ENCODE assay signal across 8 cellular contexts in genomic region chr17:82230627-82231311, GRCh38. TPM values are rescaled to one million over a fixed set of nuclear protein-coding genes. Genes with fewer than 3 reads are reported as not detected.
DNase-seq lines count a peak whose midpoint lies in the region; ATAC-seq, FAIRE-seq and TF ChIP-seq lines count a peak whose summit lies in the region.

No MANE protein-coding gene starts in this region.

- POLR2A ChIA-PET in WTC11 (lab: Charles Lee) (interaction anchor here (1.2 kb wide), 1 partner anchor 11 kb away, joined by 4 read pairs; no protein-coding TSS in a partner anchor), HepG2 (lab: Yijun Ruan, JAX) (interaction anchor here (1.0 to 5.0 kb wide), 16 partner anchors 11 to 193 kb away, joined by 3 to 117 read pairs (median 5); partner anchors contain the start of genes CCDC57, CD7, CSNK1D and DCXR)

- ATAC-seq in GM19025 (IDR thresholded peaks at IDR 0.05; ENCODE audit: low read depth, unreplicated experiment) (peak; percentile 20), WTC11 (peak; percentile 50), HepG2 (peak; percentile 53), GM21576 (IDR thresholded peaks at IDR 0.05; ENCODE audit: unreplicated experiment) (no peak)
- ATAC-seq in stimulated activated effector memory CD8-positive, alpha-beta T cell treated with anti-CD3 and anti-CD28 coated beads, Interleukin-12 subunit alpha, Interleukin-12 subunit beta, amount 100 ng/mL, for 72 hours = peak; percentile 67

- H3K27ac Mint-ChIP-seq in WTC11 = no peak overlapping the region
- H3K27ac Mint-ChIP-seq in stimulated activated effector memory CD8-positive, alpha-beta T cell treated with anti-CD3 and anti-CD28 coated beads, Interleukin-12 subunit alpha, Interleukin-12 subunit beta, amount 100 ng/mL, for 72 hours = peak overlapping the region; percentile 96

- H3K9ac ChIP-seq in HUES48 (ENCODE audit: low read depth, low read length) (no peak overlapping the region), duodenal mucosa (ENCODE audit: low read depth in 1 of 2, low read length in 2 of 2) (peak overlapping the region; percentile 57 to 75), HepG2 (ENCODE audit: insufficient read depth, low read depth, low read length) (peak overlapping the region; percentile 91)

- no peaks in the 10 kb centered on the region for H3K9me3 Mint-ChIP-seq in WTC11
- H3K9me3 Mint-ChIP-seq in stimulated activated effector memory CD8-positive, alpha-beta T cell treated with anti-CD3 and anti-CD28 coated beads, Interleukin-12 subunit alpha, Interleukin-12 subunit beta, amount 100 ng/mL, for 72 hours = no peaks in the 10 kb centered on the region

- 1% methylated on average over 11 of the region's 75 CpGs for WGBS in HepG2 (ENCODE audit: low lambda C conversion rate)

- no peak overlapping the region for H3K4me3 Mint-ChIP-seq in WTC11
- H3K4me3 Mint-ChIP-seq in stimulated activated effector memory CD8-positive, alpha-beta T cell treated with anti-CD3 and anti-CD28 coated beads, Interleukin-12 subunit alpha, Interleukin-12 subunit beta, amount 100 ng/mL, for 72 hours = peak overlapping the region; percentile 93

- no peaks in the 10 kb centered on the region for H3K36me3 ChIP-seq in HUES48 (ENCODE audit: control insufficient read depth, insufficient read depth, low read length)
- no peaks in the 10 kb centered on the region for H3K36me3 ChIP-seq in duodenal mucosa (ENCODE audit: control insufficient read depth in 1 of 2, insufficient read depth in 2 of 2, low read length in 2 of 2)
- peaks cover 13 to 18% of the 10 kb centered on the region in 2 experiments; a peak in 3 of 5 replicates for H3K36me3 ChIP-seq in HepG2 (replicated peaks in 1 of 2; ENCODE audit: control insufficient read depth in 1 of 2, insufficient read depth in 2 of 2, low read length in 2 of 2)

- no peak overlapping the region for H2AFZ ChIP-seq in HepG2 (ENCODE audit: low read length)

- H3K4me3 ChIP-seq in HUES48 (ENCODE audit: low read depth, low read length) (peak overlapping the region; percentile 57; the same call in 1 of the 2 replicates), duodenal mucosa (ENCODE audit: low read depth in 1 of 2, low read length in 2 of 2) (peak overlapping the region; percentile 65 to 70), HepG2 (replicated peaks in 1 of 3; ENCODE audit: insufficient read depth in 1 of 3, low read depth in 2 of 3, low read length in 3 of 3) (peak overlapping the region; percentile 76 to 99 (median 97))

- H3K27ac ChIP-seq in HUES48 (ENCODE audit: low read depth, low read length) (no peak overlapping the region), duodenal mucosa (ENCODE audit: low read depth, low read length) (peak overlapping the region; percentile 75), HepG2 (ENCODE audit: extremely low read length, insufficient read depth, low read length) (peak overlapping the region; percentile 84)

- H3K4me2 ChIP-seq in HepG2 (ENCODE audit: low read depth, low read length) = peak overlapping the region; percentile 87

- TF ChIP-seq RAD21 in HepG2 (CRISPR knock-in tag; IDR thresholded peaks at IDR 0.05) = peak; percentile 46; the same call in 1 of the 2 replicates

- DNase-seq in AG08396 (ENCODE audit: low spot score) = peak; percentile 93
- peak; percentile 79 for DNase-seq in WTC11 (ENCODE audit: low spot score)
- peak; percentile 87 for DNase-seq in HepG2 (ENCODE audit: low spot score)
- peak; percentile 74 to 84 for DNase-seq in stimulated activated effector memory CD8-positive, alpha-beta T cell treated with anti-CD3 and anti-CD28 coated beads, Interleukin-12 subunit alpha, Interleukin-12 subunit beta, amount 100 ng/mL, for 72 hours (ENCODE audit: low spot score in 2 of 2)

- in situ Hi-C loops in HepG2 (cut with HindIII; ENCODE audit: extremely low pct_ligation_motif_present, low pct_unique_long_range_greater_than_20kb) = no loop called here

- TSS peak; percentile 67 for BruUV-seq in HepG2 (replicated peaks; lab: Mats Ljungman, UMichigan)

- H3K27me3 Mint-ChIP-seq in WTC11 (ENCODE audit: low read depth) = peaks cover 30% of the 10 kb centered on the region

- peaks cover 4% of the 10 kb centered on the region for H3K4me1 Mint-ChIP-seq in WTC11
- H3K4me1 Mint-ChIP-seq in stimulated activated effector memory CD8-positive, alpha-beta T cell treated with anti-CD3 and anti-CD28 coated beads, Interleukin-12 subunit alpha, Interleukin-12 subunit beta, amount 100 ng/mL, for 72 hours = peaks cover 33% of the 10 kb centered on the region

- peak; percentile 51 for FAIRE-seq in HepG2 (lab: Jason Lieb, UNC)

- H3K9me3 ChIP-seq in HUES48 (ENCODE audit: control insufficient read depth, insufficient read depth, low read length) (no peaks in the 10 kb centered on the region), duodenal mucosa (ENCODE audit: control insufficient read depth in 1 of 2, low read length in 2 of 2) (no peaks in the 10 kb centered on the region), HepG2 (ENCODE audit: low read length) (no peaks in the 10 kb centered on the region)

- no peaks in the 10 kb centered on the region; the same call in 1 of the 2 replicates for H3K4me1 ChIP-seq in HUES48 (ENCODE audit: control insufficient read depth, insufficient read depth, low read length)
- peaks cover 20 to 41% of the 10 kb centered on the region in 2 donors for H3K4me1 ChIP-seq in duodenal mucosa (ENCODE audit: control insufficient read depth in 1 of 2, insufficient read depth in 2 of 2, low read length in 2 of 2)
- H3K4me1 ChIP-seq in HepG2 (ENCODE audit: insufficient read depth, low read length) = peaks cover 75% of the 10 kb centered on the region

- TF ChIP-seq EP300 in HepG2 (IDR thresholded peaks at IDR 0.05; ENCODE audit: low read depth in 2 of 2, low read length in 2 of 2) = peak in 1 of 2 experiments; percentile 53; a peak in 2 of 4 replicates
- peak; percentile 43; the same call in 1 of the 2 replicates for TF ChIP-seq EP300 in HepG2 (CRISPR knock-in tag; IDR thresholded peaks at IDR 0.05; ENCODE audit: borderline replicate concordance)

- TF ChIP-seq POLR2A in HepG2 (IDR thresholded peaks at IDR 0.05; ENCODE audit: insufficient read depth in 1 of 2, low read depth in 2 of 2, low read length in 2 of 2) = no peak; a peak in 1 of 4 replicates

- H3K36me3 Mint-ChIP-seq in WTC11 = no peaks in the 10 kb centered on the region
- H3K36me3 Mint-ChIP-seq in stimulated activated effector memory CD8-positive, alpha-beta T cell treated with anti-CD3 and anti-CD28 coated beads, Interleukin-12 subunit alpha, Interleukin-12 subunit beta, amount 100 ng/mL, for 72 hours = peaks cover 71% of the 10 kb centered on the region

- peak; percentile 34 for TF ChIP-seq CTCF in WTC11 (IDR thresholded peaks at IDR 0.05)
- TF ChIP-seq CTCF in HepG2 (CRISPR knock-in tag; IDR thresholded peaks at IDR 0.05) = peak; percentile 61

- H4K20me1 ChIP-seq in HepG2 (ENCODE audit: insufficient read depth, low read length) = peaks cover 62% of the 10 kb centered on the region

- intact Hi-C loops in HepG2 (cut with micrococcal nuclease; ENCODE audit: unreplicated experiment) = loop anchor here (2.0 to 10.0 kb wide), 2 partner anchors 14 to 126 kb away; no protein-coding TSS in a partner anchor

- CTCF ChIA-PET in WTC11 (lab: Charles Lee) = interaction anchor here (1.5 kb wide), 1 partner anchor 211 kb away, joined by 3 read pairs; no protein-coding TSS in a partner anchor
- CTCF ChIA-PET in HepG2 (lab: Yijun Ruan, JAX; ENCODE audit: low intra/inter-chr PET ratio, low total read pairs) = interaction anchor here (1.9 kb wide), 1 partner anchor 26 kb away, joined by 6 read pairs; no protein-coding TSS in a partner anchor

- peaks cover 64% of the 10 kb centered on the region for H3K79me2 ChIP-seq in HepG2 (ENCODE audit: insufficient read depth, low read length)

- H3K27me3 ChIP-seq in HUES48 (ENCODE audit: control insufficient read depth, insufficient read depth, low read length) (peaks cover 56% of the 10 kb centered on the region), duodenal mucosa (ENCODE audit: control insufficient read depth in 1 of 2, insufficient read depth in 2 of 2, low read length in 2 of 2) (no peaks in the 10 kb centered on the region), HepG2 (ENCODE audit: control insufficient read depth in 1 of 2, insufficient read depth in 2 of 2, low read length in 2 of 2) (no peaks in the 10 kb centered on the region; a peak in 1 of 5 replicates)

RNA-seq across cellular contexts. Expression of gene SLC16A3, which starts 1.9 kb away (rescaled TPM):
- total RNA-seq in WTC11 (2021) = 28.7 to 65.3 TPM (median 58.5 TPM) in 3 replicates
- 99.9 and 242 TPM in 2 replicates for total RNA-seq in HepG2 (2016; rRNA removed; fragmentation: Illumina TruSeq; extraction: Trizol)
- 51.0 and 61.4 TPM in 2 replicates for total RNA-seq in HepG2 (2016; cell fraction: cytosol; rRNA removed; fragmentation: Illumina TruSeq; extraction: Trizol; ENCODE audit: low read depth)
- 83.6 and 248 TPM in 2 replicates for total RNA-seq in HepG2 (2016; cell fraction: insoluble cytoplasmic fraction; rRNA removed; fragmentation: Illumina TruSeq; extraction: Trizol)
- 88.3 and 97.4 TPM in 2 replicates for total RNA-seq in HepG2 (2016; cell fraction: membrane; rRNA removed; fragmentation: Illumina TruSeq; extraction: Trizol)
- 164 and 200 TPM in 2 replicates for total RNA-seq in HepG2 (2016; cell fraction: nucleus; rRNA removed; fragmentation: Illumina TruSeq; extraction: Trizol)
- 349 and 598 TPM in 2 replicates for polyA plus RNA-seq in HepG2 (2011; rRNA removed)
- polyA plus RNA-seq in HepG2 (2011; cell fraction: cytosol; rRNA removed) = 384 and 554 TPM in 2 replicates
- 293 and 327 TPM in 2 replicates for polyA plus RNA-seq in HepG2 (2011; cell fraction: nucleus; rRNA removed)
- polyA plus RNA-seq in HepG2 (2012) = 348 and 404 TPM in 2 replicates
- 38.7 and 40.7 TPM in 2 replicates for polyA plus RNA-seq in HepG2 (2016; cell fraction: cytosol; fragmentation: Illumina TruSeq; extraction: Trizol; ENCODE audit: low read depth)
- 95.9 and 111 TPM in 2 replicates for polyA plus RNA-seq in HepG2 (2016; cell fraction: insoluble cytoplasmic fraction; fragmentation: Illumina TruSeq; extraction: Trizol; ENCODE audit: low read depth)
- polyA plus RNA-seq in HepG2 (2016; cell fraction: membrane; fragmentation: Illumina TruSeq; extraction: Trizol; ENCODE audit: low read depth) = 61.0 and 65.9 TPM in 2 replicates
- polyA plus RNA-seq in HepG2 (2016; cell fraction: nucleus; fragmentation: Illumina TruSeq; extraction: Trizol; ENCODE audit: insufficient read depth, low read depth) = 334 and 368 TPM in 2 replicates
- 181 and 1,731 TPM in 2 replicates for polyA minus RNA-seq in HepG2 (2011; rRNA and poly(A)+ RNA removed; ENCODE audit: low replicate concordance)
- 365 and 408 TPM in 2 replicates for polyA minus RNA-seq in HepG2 (2011; cell fraction: cytosol; rRNA and poly(A)+ RNA removed)
- 137 and 145 TPM in 2 replicates for polyA minus RNA-seq in HepG2 (2011; cell fraction: nucleus; rRNA and poly(A)+ RNA removed)

RNA-seq across cellular contexts. Expression of gene CCDC57, which starts 18.1 kb away (rescaled TPM):
- total RNA-seq in WTC11 (2021) = 15.1 to 20.0 TPM (median 16.9 TPM) in 3 replicates
- total RNA-seq in HepG2 (2016; rRNA removed; fragmentation: Illumina TruSeq; extraction: Trizol) = 54.8 and 59.9 TPM in 2 replicates
- 85.1 and 122 TPM in 2 replicates for total RNA-seq in HepG2 (2016; cell fraction: cytosol; rRNA removed; fragmentation: Illumina TruSeq; extraction: Trizol; ENCODE audit: low read depth)
- total RNA-seq in HepG2 (2016; cell fraction: insoluble cytoplasmic fraction; rRNA removed; fragmentation: Illumina TruSeq; extraction: Trizol) = 54.5 and 62.8 TPM in 2 replicates
- 78.3 and 105 TPM in 2 replicates for total RNA-seq in HepG2 (2016; cell fraction: membrane; rRNA removed; fragmentation: Illumina TruSeq; extraction: Trizol)
- 40.6 and 45.1 TPM in 2 replicates for total RNA-seq in HepG2 (2016; cell fraction: nucleus; rRNA removed; fragmentation: Illumina TruSeq; extraction: Trizol)
- polyA plus RNA-seq in HepG2 (2011; rRNA removed) = 59.3 and 69.8 TPM in 2 replicates
- 59.9 and 140 TPM in 2 replicates for polyA plus RNA-seq in HepG2 (2011; cell fraction: cytosol; rRNA removed)
- 103 and 130 TPM in 2 replicates for polyA plus RNA-seq in HepG2 (2011; cell fraction: nucleus; rRNA removed)
- polyA plus RNA-seq in HepG2 (2012) = 48.8 and 63.7 TPM in 2 replicates
- polyA plus RNA-seq in HepG2 (2016; cell fraction: cytosol; fragmentation: Illumina TruSeq; extraction: Trizol; ENCODE audit: low read depth) = 113 and 149 TPM in 2 replicates
- 62.5 and 66.4 TPM in 2 replicates for polyA plus RNA-seq in HepG2 (2016; cell fraction: insoluble cytoplasmic fraction; fragmentation: Illumina TruSeq; extraction: Trizol; ENCODE audit: low read depth)
- polyA plus RNA-seq in HepG2 (2016; cell fraction: membrane; fragmentation: Illumina TruSeq; extraction: Trizol; ENCODE audit: low read depth) = 95.1 and 110 TPM in 2 replicates
- 121 and 124 TPM in 2 replicates for polyA plus RNA-seq in HepG2 (2016; cell fraction: nucleus; fragmentation: Illumina TruSeq; extraction: Trizol; ENCODE audit: insufficient read depth, low read depth)
- 23.1 and 32.6 TPM in 2 replicates for polyA minus RNA-seq in HepG2 (2011; rRNA and poly(A)+ RNA removed; ENCODE audit: low replicate concordance)
- polyA minus RNA-seq in HepG2 (2011; cell fraction: cytosol; rRNA and poly(A)+ RNA removed) = 18.1 and 19.8 TPM in 2 replicates
- 27.6 and 37.2 TPM in 2 replicates for polyA minus RNA-seq in HepG2 (2011; cell fraction: nucleus; rRNA and poly(A)+ RNA removed)

RNA-seq across cellular contexts. Expression of gene CSNK1D, which starts 42.7 kb away (rescaled TPM):
- total RNA-seq in WTC11 (2021) (101 to 111 TPM (median 107 TPM) in 3 replicates), HepG2 (2016; rRNA removed; fragmentation: Illumina TruSeq; extraction: Trizol) (28.4 and 31.5 TPM in 2 replicates)
- 19.2 and 20.4 TPM in 2 replicates for total RNA-seq in HepG2 (2016; cell fraction: cytosol; rRNA removed; fragmentation: Illumina TruSeq; extraction: Trizol; ENCODE audit: low read depth)
- 23.0 and 34.1 TPM in 2 replicates for total RNA-seq in HepG2 (2016; cell fraction: insoluble cytoplasmic fraction; rRNA removed; fragmentation: Illumina TruSeq; extraction: Trizol)
- 24.3 and 26.6 TPM in 2 replicates for total RNA-seq in HepG2 (2016; cell fraction: membrane; rRNA removed; fragmentation: Illumina TruSeq; extraction: Trizol)
- total RNA-seq in HepG2 (2016; cell fraction: nucleus; rRNA removed; fragmentation: Illumina TruSeq; extraction: Trizol) = 42.8 and 45.6 TPM in 2 replicates
- polyA plus RNA-seq in HepG2 (2011; rRNA removed) = 128 and 148 TPM in 2 replicates
- 81.5 and 90.2 TPM in 2 replicates for polyA plus RNA-seq in HepG2 (2011; cell fraction: cytosol; rRNA removed)
- 1,010 and 1,066 TPM in 2 replicates for polyA plus RNA-seq in HepG2 (2011; cell fraction: nucleus; rRNA removed)
- polyA plus RNA-seq in HepG2 (2012) = 164 and 234 TPM in 2 replicates
- 19.6 and 21.8 TPM in 2 replicates for polyA plus RNA-seq in HepG2 (2016; cell fraction: cytosol; fragmentation: Illumina TruSeq; extraction: Trizol; ENCODE audit: low read depth)
- polyA plus RNA-seq in HepG2 (2016; cell fraction: insoluble cytoplasmic fraction; fragmentation: Illumina TruSeq; extraction: Trizol; ENCODE audit: low read depth) = 71.8 and 89.7 TPM in 2 replicates
- polyA plus RNA-seq in HepG2 (2016; cell fraction: membrane; fragmentation: Illumina TruSeq; extraction: Trizol; ENCODE audit: low read depth) = 40.8 and 42.7 TPM in 2 replicates
- 316 and 342 TPM in 2 replicates for polyA plus RNA-seq in HepG2 (2016; cell fraction: nucleus; fragmentation: Illumina TruSeq; extraction: Trizol; ENCODE audit: insufficient read depth, low read depth)
- polyA minus RNA-seq in HepG2 (2011; rRNA and poly(A)+ RNA removed; ENCODE audit: low replicate concordance) = 78.0 and 103 TPM in 2 replicates
- polyA minus RNA-seq in HepG2 (2011; cell fraction: cytosol; rRNA and poly(A)+ RNA removed) = 51.7 and 60.9 TPM in 2 replicates
- 117 and 118 TPM in 2 replicates for polyA minus RNA-seq in HepG2 (2011; cell fraction: nucleus; rRNA and poly(A)+ RNA removed)
